27 cellular contexts compared by ENCODE assay signal in the genomic region with DNA sequence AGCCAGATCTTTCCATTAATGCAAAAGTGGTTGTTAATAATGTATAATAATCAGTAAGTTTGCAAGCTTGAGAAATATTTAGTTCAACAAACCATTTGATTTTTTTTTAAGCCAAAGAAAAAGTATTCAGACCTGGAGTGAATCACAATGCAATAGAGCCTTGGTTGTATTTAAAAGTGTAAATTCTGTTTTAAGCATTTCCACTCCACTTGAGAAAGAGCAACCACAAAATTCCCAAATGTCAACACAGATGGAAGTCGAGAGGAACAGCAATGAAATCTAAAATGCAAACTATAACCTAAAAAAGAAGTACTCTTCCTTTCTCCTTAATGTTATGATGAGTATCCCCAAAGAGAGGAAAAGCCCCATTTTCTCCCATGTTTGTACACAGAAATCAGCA. TPM values are rescaled to one million over a fixed set of nuclear protein-coding genes. Genes with fewer than 3 reads are reported as not detected.
DNase-seq lines count a peak whose midpoint lies in the region; ATAC-seq and TF ChIP-seq lines count a peak whose summit lies in the region.
"Had no signal": no experiment of that assay in that cellular context is flagged by ENCODE, and none has a peak within 500 bp of the region (broad histone marks: within the 10 kb centered on the region; RNA-seq: fewer than 3 reads in every experiment).

No MANE protein-coding gene starts in this region.

- no peaks in the 10 kb centered on the region for H4K20me1 ChIP-seq in IMR-90 (ENCODE audit: insufficient read depth, low read length)

- peak overlapping the region; percentile 84; the same call in 1 of the 2 replicates for H3K14ac ChIP-seq in IMR-90 (replicated peaks; ENCODE audit: low read depth, low read length)

- no peak overlapping the region for H2AFZ ChIP-seq in IMR-90 (replicated peaks; ENCODE audit: low read length, poor library complexity)
- H2AFZ ChIP-seq: GM23338 had no signal

- dilution Hi-C loops in IMR-90 (cut with HindIII; ENCODE audit: low sequenced_read_pairs, unreplicated experiment), result no loop called here

- peaks cover 13% of the 10 kb centered on the region; the same call in 1 of the 2 replicates for H3K4me1 ChIP-seq in IMR-90 (ENCODE audit: control insufficient read depth, insufficient read depth, low read length)

- no peaks in the 10 kb centered on the region for H3K9me1 ChIP-seq in IMR-90 (ENCODE audit: insufficient read depth, low read length)

- no peak for TF ChIP-seq POLR2A in IMR-90 (IDR thresholded peaks at IDR 0.05; ENCODE audit: low read depth, low read length)
- no peak for TF ChIP-seq POLR2A in erythroblast (IDR thresholded peaks at IDR 0.05; ENCODE audit: low read length)

- no peak overlapping the region for H2BK15ac ChIP-seq in IMR-90 (ENCODE audit: low read depth, low read length)

- H3K79me1 ChIP-seq in IMR-90 (ENCODE audit: low read depth in 1 of 2, low read length in 2 of 2), result peaks cover 16 to 34% of the 10 kb centered on the region in 2 experiments

- H3K23ac ChIP-seq in IMR-90 (ENCODE audit: low read depth, low read length), result no peak overlapping the region

- POLR2A ChIA-PET in AG04450 (lab: Yijun Ruan, JAX), result no interaction called here
- POLR2A ChIA-PET in IMR-90 (lab: Charles Lee; ENCODE audit: unreplicated experiment), result no interaction called here

- H2AK5ac ChIP-seq in IMR-90 (ENCODE audit: low read depth, low read length), result no peak overlapping the region

- peaks cover 1% of the 10 kb centered on the region; the same call in 1 of the 2 replicates for H3K36me3 ChIP-seq in IMR-90 (ENCODE audit: control insufficient read depth, insufficient read depth, low read length)
- H3K36me3 ChIP-seq: esophagus squamous epithelium, spleen had no signal

- BruUV-seq in IMR-90 (replicated peaks; lab: Mats Ljungman, UMichigan), result no TSS peak

- no peak overlapping the region for H2AK9ac ChIP-seq in IMR-90 (replicated peaks; ENCODE audit: low read depth, low read length, poor library complexity)

- intact Hi-C loops in IMR-90 (cut with micrococcal nuclease), result no loop called here

- no peak for TF ChIP-seq RAD21 in IMR-90 (IDR thresholded peaks at IDR 0.05; ENCODE audit: low read length)

- peak overlapping the region in 1 of 2 experiments; percentile 69; a peak in 1 of 4 replicates for H4K8ac ChIP-seq in IMR-90 (ENCODE audit: low read depth in 2 of 2, low read length in 2 of 2)

- DNase-seq in AG04450 (ENCODE audit: low read depth, low spot score), result peak; percentile 42
- peak; percentile 73 for DNase-seq in IMR-90
- no peak for DNase-seq in coronary artery (ENCODE audit: low spot score)
- peak; percentile 30 for DNase-seq in renal cortical epithelial cell (ENCODE audit: low read depth)
- no peak for DNase-seq in central memory CD4-positive, alpha-beta T cell
- no peak for DNase-seq in erythroblast (lab: John Stamatoyannopoulos, UW)
- DNase-seq: activated CD4-positive, CD25-positive, alpha-beta regulatory T cell treated with anti-CD3 and anti-CD28 coated beads, Interleukin-2, amount 50 U/mL, for 72 hours; activated naive CD8-positive, alpha-beta T cell treated with anti-CD3 and anti-CD28 coated beads, Interleukin-2, amount 10 ng/mL, durations not matched to agents 7 days and 5 days; CD8-positive, alpha-beta T cell; DND-41; effector CD4-positive, alpha-beta T cell; esophagus squamous epithelium; hippocampal formation; KG1; mammary epithelial cell; naive thymus-derived CD4-positive, alpha-beta T cell; NCI-H1092 treated with DMSO at 0.1 percent for 48 hours; NCI-H2029 treated with DMSO at 0.1 percent for 48 hours; NCI-H510A treated with DMSO at 0.1 percent for 48 hours; posterior cingulate gyrus; RPMI8226; spleen; stimulated activated CD4-positive, alpha-beta T cell treated with anti-CD3 and anti-CD28 coated beads, Interleukin-4, amount 100 ng/mL, for 4 hours; SW 1271 had no signal

- CTCF ChIA-PET in AG04450 (lab: Charles Lee), result interaction anchor here (0.6 to 1.3 kb wide), 2 partner anchors 74 to 250 kb away, joined by 3 read pairs; no protein-coding TSS in a partner anchor
- CTCF ChIA-PET in IMR-90 (lab: Yijun Ruan, JAX), result interaction anchor here (0.5 kb wide), 1 partner anchor 291 kb away, joined by 3 read pairs; no protein-coding TSS in a partner anchor

- H3K4me2 ChIP-seq in IMR-90 (ENCODE audit: low read depth, low read length), result peak overlapping the region; percentile 81
- H3K4me2 ChIP-seq: GM23338 had no signal

- H3K56ac ChIP-seq in IMR-90 (ENCODE audit: extremely low read depth, insufficient read depth, low read length), result no peak overlapping the region

- in situ Hi-C loops in IMR-90 (cut with MboI; ENCODE audit: low sequenced_read_pairs), result no loop called here

- H2BK20ac ChIP-seq in IMR-90 (ENCODE audit: low read depth, low read length), result no peak overlapping the region; the same call in 1 of the 2 replicates

- no CpG with 5 or more reads among the region's 1 CpG for WGBS in IMR-90 (ENCODE audit: extremely low coverage in 2 of 2, insufficient read length in 1 of 2), 2 experiments

- H3K4ac ChIP-seq in IMR-90 (ENCODE audit: low read depth, low read length), result peak overlapping the region; percentile 15; the same call in 1 of the 2 replicates

- H4K5ac ChIP-seq in IMR-90 (ENCODE audit: low read depth, low read length), result peak overlapping the region; percentile 82; the same call in 1 of the 2 replicates

- no peak for TF ChIP-seq CTCF in AG04450 (IDR thresholded peaks at IDR 0.05; ENCODE audit: low read depth, low read length)
- no peak for TF ChIP-seq CTCF in IMR-90 (conservative IDR thresholded peaks at IDR 0.05; ENCODE audit: low read depth, low read length)
- no peak for TF ChIP-seq CTCF in coronary artery (IDR thresholded peaks at IDR 0.05)

- no peak overlapping the region for H4K91ac ChIP-seq in IMR-90 (ENCODE audit: insufficient read depth, low read depth, low read length)

- H3K4me3 ChIP-seq in AG04450 (ENCODE audit: low read depth, low read length) (no peak overlapping the region), IMR-90 (ENCODE audit: insufficient read depth, low read depth, low read length) (no peak overlapping the region), coronary artery (no peak overlapping the region)
- H3K4me3 ChIP-seq: esophagus squamous epithelium, GM23338, spleen had no signal

- H2BK120ac ChIP-seq in IMR-90 (ENCODE audit: low read depth, low read length), result peak overlapping the region; percentile 76

- no peak overlapping the region for H3K9ac ChIP-seq in IMR-90 (ENCODE audit: low read depth, low read length)

- H3K27me3 ChIP-seq in AG04450 (ENCODE audit: control insufficient read depth, insufficient read depth, low read length) (no peaks in the 10 kb centered on the region), IMR-90 (ENCODE audit: control insufficient read depth, insufficient read depth, low read length) (no peaks in the 10 kb centered on the region)
- H3K27me3 ChIP-seq: esophagus squamous epithelium, spleen had no signal

- ATAC-seq in IMR-90 (ENCODE audit: low read depth), result peak; percentile 4; the same call in 1 of the 2 replicates
- ATAC-seq in GM19452 (IDR thresholded peaks at IDR 0.05; ENCODE audit: unreplicated experiment), result no peak
- no peak for ATAC-seq in HG03342 (IDR thresholded peaks at IDR 0.05; ENCODE audit: unreplicated experiment)
- ATAC-seq: CD8-positive, alpha-beta T cell; GM23338; naive thymus-derived CD4-positive, alpha-beta T cell had no signal

- H3K27ac ChIP-seq in AG04450 (ENCODE audit: low read depth, low read length) (no peak overlapping the region), IMR-90 (ENCODE audit: insufficient read depth, low read length) (peak overlapping the region; percentile 87; the same call in 1 of the 2 replicates), coronary artery (peak overlapping the region; percentile 67 to 83)

- H3K9me3 ChIP-seq in AG04450 (ENCODE audit: control insufficient read depth, insufficient read depth, low read length) (no peaks in the 10 kb centered on the region), IMR-90 (ENCODE audit: control insufficient read depth, insufficient read depth, low read length) (no peaks in the 10 kb centered on the region)
- H3K9me3 ChIP-seq: esophagus squamous epithelium, spleen had no signal

- peak overlapping the region; percentile 94 for H2BK5ac ChIP-seq in IMR-90 (ENCODE audit: low read depth, low read length, poor library complexity, severe bottlenecking)

- H3K18ac ChIP-seq in IMR-90 (ENCODE audit: low read depth, low read length), result peak overlapping the region; percentile 81

TF ChIP-seq in IMR-90, 13 proteins besides CTCF, POLR2A, EP300 and RAD21 (continues in another document):
- TF ChIP-seq RCOR1 (IDR thresholded peaks at IDR 0.05; ENCODE audit: insufficient replicate concordance, low read length), result no peak
- TF ChIP-seq MAFK (IDR thresholded peaks at IDR 0.05; ENCODE audit: low read depth, low read length), result no peak
- TF ChIP-seq CHD1 (IDR thresholded peaks at IDR 0.05; ENCODE audit: low read depth, low read length), result no peak
- no peak for TF ChIP-seq SMC3 (IDR thresholded peaks at IDR 0.05; ENCODE audit: low read depth, low read length)
- no peak for TF ChIP-seq CEBPB (IDR thresholded peaks at IDR 0.05; ENCODE audit: low read depth, low read length)
- no peak for TF ChIP-seq ELK1 (IDR thresholded peaks at IDR 0.05; ENCODE audit: borderline replicate concordance, low read depth, low read length)
- no peak for TF ChIP-seq RFX5 (IDR thresholded peaks at IDR 0.05; ENCODE audit: low read depth, low read length)
- no peak for TF ChIP-seq FOS (IDR thresholded peaks at IDR 0.05; ENCODE audit: low read depth, low read length)
- no peak for TF ChIP-seq MAZ (IDR thresholded peaks at IDR 0.05; ENCODE audit: borderline replicate concordance, low read depth, low read length)
- no peak for TF ChIP-seq NFE2L2 (IDR thresholded peaks at IDR 0.05; ENCODE audit: low read depth, low read length)
- TF ChIP-seq BHLHE40 (IDR thresholded peaks at IDR 0.05; ENCODE audit: low read depth, low read length), result no peak

RNA-seq across cellular contexts. Expression of gene GBE1, which starts 20.2 kb away (rescaled TPM):
- 44.5 and 60.1 TPM in 2 replicates for polyA plus RNA-seq in AG04450 (2011; rRNA removed)
- polyA minus RNA-seq in AG04450 (2011; rRNA and poly(A)+ RNA removed), result 28.6 and 59.5 TPM in 2 replicates
- 90.3 and 122 TPM in 2 replicates for total RNA-seq in IMR-90 (2012; rRNA removed)
- 26.5 and 36.7 TPM in 2 replicates for polyA plus RNA-seq in IMR-90 (2012; rRNA removed)
- 5.6 and 6.6 TPM in 2 replicates for polyA plus RNA-seq in IMR-90 (2012; cell fraction: cytosol; rRNA removed)
- 2.0 and 25.1 TPM in 2 replicates for polyA plus RNA-seq in IMR-90 (2012; cell fraction: nucleus; rRNA removed; ENCODE audit: low replicate concordance)
- total RNA-seq in renal cortical epithelial cell, result 77.6 and 151 TPM in 2 replicates

Comparison
In these comparisons a context has a peak if more than half of its experiments do, and no peak if none do; other contexts are left out.
1. DNase-seq: peak in AG04450 (single experiment), IMR-90 (single experiment) and renal cortical epithelial cell (single experiment); none in coronary artery (single experiment), central memory CD4-positive, alpha-beta T cell (single experiment) and erythroblast (0 of 2).